In the genomic region with DNA sequence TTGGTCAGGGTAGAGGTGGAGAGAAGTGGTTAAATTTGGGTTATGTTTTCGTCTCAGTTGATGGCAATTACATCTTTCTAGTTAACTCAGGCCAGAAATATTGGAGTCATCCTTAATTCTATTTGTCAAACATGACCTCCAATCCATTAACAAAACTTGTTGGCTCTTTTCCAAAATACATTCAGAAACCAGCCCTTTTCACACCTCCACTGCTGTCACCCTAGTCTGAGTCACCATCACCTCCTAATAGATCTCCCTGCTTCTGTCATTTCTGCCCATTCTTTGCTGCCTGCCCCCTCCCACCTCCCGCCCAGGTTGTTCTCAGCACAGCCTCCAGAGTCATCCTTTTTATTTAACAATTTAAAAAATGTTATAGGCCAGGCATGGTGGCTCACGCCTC, we compare ENCODE assay signal across 15 cellular contexts. TPM values are rescaled to one million over a fixed set of nuclear protein-coding genes. Genes with fewer than 3 reads are reported as not detected.
DNase-seq lines count a peak whose midpoint lies in the region; ATAC-seq, FAIRE-seq and TF ChIP-seq lines count a peak whose summit lies in the region.
"Had no signal": no experiment of that assay in that cellular context is flagged by ENCODE, and none has a peak within 500 bp of the region (broad histone marks: within the 10 kb centered on the region; RNA-seq: fewer than 3 reads in every experiment).

No MANE protein-coding gene starts in this region.

- no peak overlapping the region for H3K9ac ChIP-seq in K562 (ENCODE audit: insufficient read depth in 1 of 2, low read depth in 2 of 2, low read length in 2 of 2)

- H3K4me3 ChIP-seq in K562 = no peak overlapping the region
- H3K4me3 ChIP-seq: SK-N-MC, uterus had no signal

- 77% methylated on average over 3 of the region's 3 CpGs for WGBS in K562 (ENCODE audit: insufficient coverage, low coverage, missing lambda C conversion rate)

- no peak overlapping the region for H3K4me2 ChIP-seq in K562 (ENCODE audit: insufficient read depth, low read length)

- CTCF ChIA-PET in K562 (lab: Yijun Ruan, JAX; ENCODE audit: low intra/inter-chr PET ratio) = interaction anchor here (0.7 kb wide), 1 partner anchor 24 kb away, joined by 3 read pairs; no protein-coding TSS in a partner anchor

- H3K79me2 ChIP-seq in K562 (ENCODE audit: control insufficient read depth, insufficient read depth, low read length) = peaks cover 38% of the 10 kb centered on the region

- no peak for TF ChIP-seq RAD21 in K562 (CRISPR knock-in tag; conservative IDR thresholded peaks at IDR 0.05 in 1 of 2, IDR thresholded peaks at IDR 0.05 in 1 of 2)

- H3K9me3 ChIP-seq in K562 (replicated peaks; ENCODE audit: control insufficient read depth, insufficient read depth, low read depth, low read length) = no peaks in the 10 kb centered on the region
- H3K9me3 ChIP-seq: uterus had no signal

- H4K20me1 ChIP-seq in K562 (replicated peaks; ENCODE audit: control insufficient read depth, insufficient read depth, low read length) = peaks cover 6% of the 10 kb centered on the region; the same call in 1 of the 2 replicates

- ATAC-seq in K562 (no peak), GM18520 (IDR thresholded peaks at IDR 0.05; ENCODE audit: unreplicated experiment) (no peak)
- ATAC-seq: left ventricle myocardium superior had no signal

- TF ChIP-seq POLR2A in K562 (conservative IDR thresholded peaks at IDR 0.05) = no peak

- no peak for TF ChIP-seq CTCF in K562 (IDR thresholded peaks at IDR 0.05 in 2 of 3, conservative IDR thresholded peaks at IDR 0.05 in 1 of 3; ENCODE audit: insufficient read depth in 2 of 3, low read depth in 1 of 3, low read length in 3 of 3)

- no peak overlapping the region for H2AFZ ChIP-seq in K562 (ENCODE audit: low read depth, low read length)

- no peak for FAIRE-seq in K562 (lab: Jason Lieb, UNC)

- in situ Hi-C loops in K562 (cut with MboI) = no loop called here

- no TSS peak for BruUV-seq in K562 (replicated peaks; lab: Mats Ljungman, UMichigan)

- peak; percentile 69 for DNase-seq in activated CD4-positive, alpha-beta T cell treated with anti-CD3 and anti-CD28 coated beads for 48 hours
- DNase-seq in activated CD4-positive, alpha-beta T cell treated with anti-CD3 and anti-CD28 coated beads for 1 hour = no peak
- DNase-seq in NCI-H774 (lab: John Stamatoyannopoulos, UW) (peak; percentile 8), K562 (ENCODE audit: extremely low read depth in 1 of 4, low spot score in 3 of 4) (peak in 3 of 4 experiments; percentile 37 to 46 (median 45)), hypothalamus (lab: John Stamatoyannopoulos, UW) (no peak), pons (ENCODE audit: low spot score) (no peak)
- DNase-seq in stimulated activated CD4-positive, alpha-beta T cell treated with anti-CD3 and anti-CD28 coated beads, Interleukin-4, amount 100 ng/mL, for 48 hours (ENCODE audit: low read depth in 2 of 2) = peak; percentile 25 to 35
- DNase-seq: DMS 273 treated with DMSO at 0.1 percent for 48 hours, HFFc6, left ventricle myocardium superior, NCI-H2171, uterus had no signal

- peaks cover 10% of the 10 kb centered on the region for H3K9me1 ChIP-seq in K562 (ENCODE audit: control insufficient read depth, insufficient read depth, low read length)

- POLR2A ChIA-PET in K562 (lab: Yijun Ruan, JAX) = interaction anchor here (3.0 kb wide), 1 partner anchor 11 kb away, joined by 41 read pairs; the partner anchor contains the start of genes GNL1 and PRR3

- peaks cover 15 to 28% of the 10 kb centered on the region in 2 experiments for H3K4me1 ChIP-seq in K562 (replicated peaks in 1 of 2; ENCODE audit: control insufficient read depth in 2 of 2, insufficient read depth in 2 of 2, low read length in 2 of 2)

- intact Hi-C loops in K562 (cut with micrococcal nuclease) = no loop called here

- H3K27me3 ChIP-seq in K562 (ENCODE audit: control insufficient read depth in 2 of 2, insufficient read depth in 2 of 2, low read length in 2 of 2) = no peaks in the 10 kb centered on the region
- H3K27me3 ChIP-seq: uterus had no signal

- peaks cover 34% of the 10 kb centered on the region; the same call in 2 of the 3 replicates for H3K36me3 ChIP-seq in K562 (ENCODE audit: control insufficient read depth, insufficient read depth, low read length)
- H3K36me3 ChIP-seq: uterus had no signal

- no peak overlapping the region for H3K27ac ChIP-seq in K562 (ENCODE audit: extremely low read depth, low read depth, low read length)
- H3K27ac ChIP-seq: SK-N-MC, uterus, VCaP had no signal

- TF ChIP-seq EP300 in K562 (IDR thresholded peaks at IDR 0.05; ENCODE audit: low read length) = no peak

RNA-seq across cellular contexts. Expression of gene ABCF1, which starts 3.0 kb away (rescaled TPM):
- 106 and 144 TPM in 2 replicates for total RNA-seq in K562 (2011; cell fraction: chromatin; rRNA removed; ENCODE audit: low replicate concordance)
- total RNA-seq in K562 (2011; cell fraction: nucleolus; rRNA removed) = 68.8 and 74.0 TPM in 2 replicates
- total RNA-seq in K562 (2011; cell fraction: nucleoplasm; rRNA removed) = 67.5 and 78.2 TPM in 2 replicates
- 149 and 166 TPM in 2 replicates for total RNA-seq in K562 (2014; rRNA removed)
- 102 and 114 TPM in 2 replicates for total RNA-seq in K562 (2014; rRNA removed; fragmentation: Illumina TruSeq; extraction: Trizol)
- 137 and 138 TPM in 2 replicates for total RNA-seq in K562 (2015; rRNA removed; fragmentation: Illumina TruSeq; extraction: Trizol)
- 120 and 138 TPM in 2 replicates for total RNA-seq in K562 (2021)
- polyA plus RNA-seq in K562 (2011; rRNA removed) = 47.4 and 53.0 TPM in 2 replicates
- polyA plus RNA-seq in K562 (2011; cell fraction: cytosol; rRNA removed) = 55.5 and 68.2 TPM in 2 replicates
- 107 and 119 TPM in 2 replicates for polyA plus RNA-seq in K562 (2011; cell fraction: nucleus; rRNA removed)
- polyA plus RNA-seq in K562 (2012) = 94.3 and 135 TPM in 2 replicates
- polyA plus RNA-seq in K562 (2014; fragmentation: Illumina TruSeq; extraction: Trizol) = 193 and 194 TPM in 2 replicates
- polyA plus RNA-seq in K562 (2014; fragmentation: Nextera tagmentation; extraction: Ambion mirVana) = 10 to 100 TPM; 41.6 to 43.5 TPM
- 91.6 and 95.4 TPM in 2 replicates for polyA plus RNA-seq in K562 (2014; rRNA removed)
- 64.1 and 88.2 TPM in 2 replicates for polyA minus RNA-seq in K562 (2011; rRNA and poly(A)+ RNA removed)
- 70.7 and 87.6 TPM in 2 replicates for polyA minus RNA-seq in K562 (2011; cell fraction: cytosol; rRNA and poly(A)+ RNA removed)
- polyA minus RNA-seq in K562 (2011; cell fraction: nucleus; rRNA and poly(A)+ RNA removed) = 30.8 and 44.9 TPM in 2 replicates

RNA-seq across cellular contexts. Expression of gene PRR3, which starts 11.2 kb away (rescaled TPM):
- total RNA-seq in K562 (2011; cell fraction: chromatin; rRNA removed; ENCODE audit: low replicate concordance) = 30.7 and 40.4 TPM in 2 replicates
- 17.5 and 18.5 TPM in 2 replicates for total RNA-seq in K562 (2011; cell fraction: nucleolus; rRNA removed)
- total RNA-seq in K562 (2011; cell fraction: nucleoplasm; rRNA removed) = 28.0 and 48.3 TPM in 2 replicates
- total RNA-seq in K562 (2014; rRNA removed) (25.3 and 27.7 TPM in 2 replicates), K562 (2014; rRNA removed; fragmentation: Illumina TruSeq; extraction: Trizol) (22.5 and 23.5 TPM in 2 replicates), K562 (2015; rRNA removed; fragmentation: Illumina TruSeq; extraction: Trizol) (31.9 and 33.6 TPM in 2 replicates), K562 (2021) (28.8 and 31.4 TPM in 2 replicates)
- polyA plus RNA-seq in K562 (2011; rRNA removed) (38.6 and 44.3 TPM in 2 replicates), K562 (2014; fragmentation: Illumina TruSeq; extraction: Trizol) (52.2 and 59.6 TPM in 2 replicates), K562 (2014; fragmentation: Nextera tagmentation; extraction: Ambion mirVana) (10 to 100 TPM; 23.9 to 26.6 TPM), K562 (2014; rRNA removed) (34.6 and 38.0 TPM in 2 replicates)
- polyA plus RNA-seq in K562 (2011; cell fraction: cytosol; rRNA removed) = 57.5 and 64.8 TPM in 2 replicates
- polyA plus RNA-seq in K562 (2011; cell fraction: nucleus; rRNA removed) = 41.6 and 45.0 TPM in 2 replicates
- polyA plus RNA-seq in K562 (2012) = 19.5 and 24.7 TPM in 2 replicates
- polyA minus RNA-seq in K562 (2011; rRNA and poly(A)+ RNA removed) = 46.0 and 47.8 TPM in 2 replicates
- 13.3 and 18.6 TPM in 2 replicates for polyA minus RNA-seq in K562 (2011; cell fraction: cytosol; rRNA and poly(A)+ RNA removed)
- 12.8 and 21.0 TPM in 2 replicates for polyA minus RNA-seq in K562 (2011; cell fraction: nucleus; rRNA and poly(A)+ RNA removed)

RNA-seq across cellular contexts. Expression of gene GNL1, which starts 12.0 kb away (rescaled TPM):
- 62.6 and 77.3 TPM in 2 replicates for total RNA-seq in K562 (2011; cell fraction: chromatin; rRNA removed; ENCODE audit: low replicate concordance)
- 31.0 and 32.1 TPM in 2 replicates for total RNA-seq in K562 (2011; cell fraction: nucleolus; rRNA removed)
- 44.9 and 68.0 TPM in 2 replicates for total RNA-seq in K562 (2011; cell fraction: nucleoplasm; rRNA removed)
- 51.6 and 92.3 TPM in 2 replicates for total RNA-seq in K562 (2014; rRNA removed)
- 53.9 and 57.0 TPM in 2 replicates for total RNA-seq in K562 (2014; rRNA removed; fragmentation: Illumina TruSeq; extraction: Trizol)
- 53.1 and 58.0 TPM in 2 replicates for total RNA-seq in K562 (2015; rRNA removed; fragmentation: Illumina TruSeq; extraction: Trizol)
- 96.7 and 112 TPM in 2 replicates for total RNA-seq in K562 (2021)
- 59.6 and 77.7 TPM in 2 replicates for polyA plus RNA-seq in K562 (2011; rRNA removed)
- polyA plus RNA-seq in K562 (2011; cell fraction: cytosol; rRNA removed) = 61.6 and 96.6 TPM in 2 replicates
- polyA plus RNA-seq in K562 (2011; cell fraction: nucleus; rRNA removed) = 44.0 and 65.8 TPM in 2 replicates
- polyA plus RNA-seq in K562 (2012) = 73.0 and 116 TPM in 2 replicates
- 70.6 and 95.1 TPM in 2 replicates for polyA plus RNA-seq in K562 (2014; fragmentation: Illumina TruSeq; extraction: Trizol)
- 1 to 10 TPM in 1 of 2 experiments, under 1 TPM in 1; 0.73 to 1.3 TPM for polyA plus RNA-seq in K562 (2014; fragmentation: Nextera tagmentation; extraction: Ambion mirVana)
- 59.5 and 72.0 TPM in 2 replicates for polyA plus RNA-seq in K562 (2014; rRNA removed)
- 26.6 and 37.0 TPM in 2 replicates for polyA minus RNA-seq in K562 (2011; rRNA and poly(A)+ RNA removed)
- 32.7 and 40.8 TPM in 2 replicates for polyA minus RNA-seq in K562 (2011; cell fraction: cytosol; rRNA and poly(A)+ RNA removed)
- 14.4 and 18.4 TPM in 2 replicates for polyA minus RNA-seq in K562 (2011; cell fraction: nucleus; rRNA and poly(A)+ RNA removed)

RNA-seq across cellular contexts. Expression of gene PPP1R10, which starts 48.8 kb away (rescaled TPM):
- 194 and 283 TPM in 2 replicates for total RNA-seq in K562 (2011; cell fraction: chromatin; rRNA removed; ENCODE audit: low replicate concordance)
- 176 and 243 TPM in 2 replicates for total RNA-seq in K562 (2011; cell fraction: nucleolus; rRNA removed)
- 172 and 194 TPM in 2 replicates for total RNA-seq in K562 (2011; cell fraction: nucleoplasm; rRNA removed)
- total RNA-seq in K562 (2014; rRNA removed) (32.6 and 60.5 TPM in 2 replicates), K562 (2014; rRNA removed; fragmentation: Illumina TruSeq; extraction: Trizol) (49.7 TPM in 2 replicates), K562 (2015; rRNA removed; fragmentation: Illumina TruSeq; extraction: Trizol) (39.9 and 49.9 TPM in 2 replicates), K562 (2021) (65.5 and 69.9 TPM in 2 replicates)
- polyA plus RNA-seq in K562 (2011; rRNA removed) (19.4 and 28.1 TPM in 2 replicates), K562 (2014; fragmentation: Illumina TruSeq; extraction: Trizol) (31.3 and 61.2 TPM in 2 replicates), K562 (2014; fragmentation: Nextera tagmentation; extraction: Ambion mirVana) (10 to 100 TPM; 14.1 to 21.9 TPM), K562 (2014; rRNA removed) (26.8 and 30.4 TPM in 2 replicates)
- polyA plus RNA-seq in K562 (2011; cell fraction: cytosol; rRNA removed) = 14.0 and 15.3 TPM in 2 replicates
- 79.8 and 95.1 TPM in 2 replicates for polyA plus RNA-seq in K562 (2011; cell fraction: nucleus; rRNA removed)
- polyA plus RNA-seq in K562 (2012) = 38.2 and 56.5 TPM in 2 replicates
- polyA minus RNA-seq in K562 (2011; rRNA and poly(A)+ RNA removed) = 111 and 152 TPM in 2 replicates
- polyA minus RNA-seq in K562 (2011; cell fraction: cytosol; rRNA and poly(A)+ RNA removed) = 27.6 and 30.5 TPM in 2 replicates
- 193 and 329 TPM in 2 replicates for polyA minus RNA-seq in K562 (2011; cell fraction: nucleus; rRNA and poly(A)+ RNA removed)

RNA-seq across cellular contexts. Expression of gene MRPS18B, which starts 49.4 kb away (rescaled TPM):
- 34.1 and 72.7 TPM in 2 replicates for total RNA-seq in K562 (2011; cell fraction: chromatin; rRNA removed; ENCODE audit: low replicate concordance)
- total RNA-seq in K562 (2011; cell fraction: nucleolus; rRNA removed) = 57.9 and 58.4 TPM in 2 replicates
- total RNA-seq in K562 (2011; cell fraction: nucleoplasm; rRNA removed) = 49.2 and 50.2 TPM in 2 replicates
- 134 and 143 TPM in 2 replicates for total RNA-seq in K562 (2014; rRNA removed)
- total RNA-seq in K562 (2014; rRNA removed; fragmentation: Illumina TruSeq; extraction: Trizol) = 159 TPM in 2 replicates
- total RNA-seq in K562 (2015; rRNA removed; fragmentation: Illumina TruSeq; extraction: Trizol) = 144 and 146 TPM in 2 replicates
- total RNA-seq in K562 (2021) = 125 and 132 TPM in 2 replicates
- polyA plus RNA-seq in K562 (2011; rRNA removed) = 177 and 178 TPM in 2 replicates
- 261 and 277 TPM in 2 replicates for polyA plus RNA-seq in K562 (2011; cell fraction: cytosol; rRNA removed)
- polyA plus RNA-seq in K562 (2011; cell fraction: nucleus; rRNA removed) = 41.8 and 46.9 TPM in 2 replicates
- 141 and 165 TPM in 2 replicates for polyA plus RNA-seq in K562 (2012)
- polyA plus RNA-seq in K562 (2014; fragmentation: Illumina TruSeq; extraction: Trizol) = 285 and 292 TPM in 2 replicates
- 100 to 1,000 TPM; 331 to 383 TPM for polyA plus RNA-seq in K562 (2014; fragmentation: Nextera tagmentation; extraction: Ambion mirVana)
- polyA plus RNA-seq in K562 (2014; rRNA removed) = 180 and 270 TPM in 2 replicates
- 121 and 136 TPM in 2 replicates for polyA minus RNA-seq in K562 (2011; rRNA and poly(A)+ RNA removed)
- 91.8 and 121 TPM in 2 replicates for polyA minus RNA-seq in K562 (2011; cell fraction: cytosol; rRNA and poly(A)+ RNA removed)
- polyA minus RNA-seq in K562 (2011; cell fraction: nucleus; rRNA and poly(A)+ RNA removed) = 25.8 and 35.7 TPM in 2 replicates

Comparison
In these comparisons a context has a peak if more than half of its experiments do, and no peak if none do; other contexts are left out.
1. DNase-seq: peak in activated CD4-positive, alpha-beta T cell treated with anti-CD3 and anti-CD28 coated beads for 48 hours (single experiment), NCI-H774 (single experiment), K562 (3 of 4) and stimulated activated CD4-positive, alpha-beta T cell treated with anti-CD3 and anti-CD28 coated beads, Interleukin-4, amount 100 ng/mL, for 48 hours (2 of 2); none in activated CD4-positive, alpha-beta T cell treated with anti-CD3 and anti-CD28 coated beads for 1 hour (single experiment), hypothalamus (0 of 51) and pons (single experiment).